In genomic region chr11:129695543-129696308, GRCh38 we compare ENCODE assay signal across 8 cellular contexts.
DNase-seq lines count a peak whose midpoint lies in the region; ATAC-seq and TF ChIP-seq lines count a peak whose summit lies in the region.

No MANE protein-coding gene starts in this region.

- TF ChIP-seq CTCF in CD14-positive monocyte (IDR thresholded peaks at IDR 0.05): peak; percentile 85
- peak; percentile 75 for TF ChIP-seq CTCF in PC-9 (conservative IDR thresholded peaks at IDR 0.05)
- peak; percentile 71 for TF ChIP-seq CTCF in cardiac muscle cell (IDR thresholded peaks at IDR 0.05; ENCODE audit: low read depth, low read length)

- DNase-seq in CD14-positive monocyte (ENCODE audit: low spot score) (no peak), PC-9 (peak; percentile 46 to 57), cardiac muscle cell (ENCODE audit: low read depth in 1 of 2, low spot score in 1 of 2) (peak; percentile 38 to 85), putamen (ENCODE audit: low spot score) (peak; percentile 10), aorta (no peak)
- peak; percentile 43 for DNase-seq in activated T-helper 9 cell treated with anti-CD3 and anti-CD28 coated beads, Interleukin-2, amount 50 U/mL, for 16 hours (ENCODE audit: low read depth)

- H3K27me3 Mint-ChIP-seq in CD14-positive monocyte (ENCODE audit: low read depth in 3 of 3): peaks cover 11 to 25% (median 12%) of the 10 kb centered on the region in 3 donors

- H3K9me3 ChIP-seq in PC-9 (ENCODE audit: insufficient read depth, low read depth): no peaks in the 10 kb centered on the region
- H3K9me3 ChIP-seq in cardiac muscle cell (ENCODE audit: low read depth): no peaks in the 10 kb centered on the region
- H3K9me3 ChIP-seq in aorta (ENCODE audit: control insufficient read depth, low read length): no peaks in the 10 kb centered on the region

- no peaks in the 10 kb centered on the region for H3K9me2 ChIP-seq in PC-9 (ENCODE audit: insufficient read depth)

- no peaks in the 10 kb centered on the region for H4K20me1 ChIP-seq in PC-9 (ENCODE audit: insufficient read depth)

- peaks cover 11% of the 10 kb centered on the region for H3K4me1 Mint-ChIP-seq in CD14-positive monocyte

- CTCF ChIA-PET in PC-9 (lab: Charles Lee): interaction anchor here (0.7 to 1.6 kb wide), 5 partner anchors 55 to 320 kb away, joined by 3 to 5 read pairs (median 4); partner anchors contain the start of gene BARX2

- whole genome bisulfite sequencing in aorta, 2 donors: 1 to 2% methylated on average over 25 of the region's 25 CpGs

- H3K27me3 ChIP-seq in PC-9 (ENCODE audit: insufficient read depth, low read depth) (no peaks in the 10 kb centered on the region), cardiac muscle cell (peaks cover 16% of the 10 kb centered on the region), aorta (ENCODE audit: control insufficient read depth in 1 of 2, insufficient read depth in 2 of 2, low read length in 1 of 2) (no peaks in the 10 kb centered on the region)

- ATAC-seq in GM19395 (IDR thresholded peaks at IDR 0.05; ENCODE audit: unreplicated experiment): peak; percentile 84
- peak; percentile 76 for ATAC-seq in HG03442 (IDR thresholded peaks at IDR 0.05; ENCODE audit: unreplicated experiment)
- ATAC-seq in aorta (ENCODE audit: low FRiP score): peak; percentile 37

- intact Hi-C loops in CD14-positive monocyte (cut with micrococcal nuclease) (no loop called here), PC-9 (cut with micrococcal nuclease; ENCODE audit: unreplicated experiment) (loop anchor here (1.0 to 5.0 kb wide), 5 partner anchors 37 to 331 kb away; partner anchors contain the start of gene BARX2), aorta (cut with DNase I) (no loop called here)

- no peaks in the 10 kb centered on the region for H3K36me3 Mint-ChIP-seq in CD14-positive monocyte

- H3F3A ChIP-seq in PC-9 (ENCODE audit: insufficient read depth, low read depth): no peaks in the 10 kb centered on the region; the same call in 1 of the 2 replicates

- H3K4me2 ChIP-seq in PC-9: no peak overlapping the region

- no peaks in the 10 kb centered on the region for H3K79me2 ChIP-seq in PC-9 (ENCODE audit: low read depth)

- peaks cover 0 to 3% (median 0%) of the 10 kb centered on the region in 7 donors for H3K9me3 Mint-ChIP-seq in CD14-positive monocyte

- no peaks in the 10 kb centered on the region for H3K36me3 ChIP-seq in PC-9 (ENCODE audit: low read depth)
- no peaks in the 10 kb centered on the region for H3K36me3 ChIP-seq in cardiac muscle cell
- no peaks in the 10 kb centered on the region for H3K36me3 ChIP-seq in aorta (ENCODE audit: control insufficient read depth in 1 of 2, insufficient read depth in 2 of 2, low read length in 1 of 2)

- H2AFZ ChIP-seq in PC-9: no peak overlapping the region

- H3K27ac Mint-ChIP-seq in CD14-positive monocyte: no peak overlapping the region

- POLR2A ChIA-PET in PC-9 (lab: Charles Lee; ENCODE audit: unreplicated experiment): interaction anchor here (0.6 kb wide), 1 partner anchor 36 kb away, joined by 3 read pairs; no protein-coding TSS in a partner anchor

- H3K4me1 ChIP-seq in PC-9 (replicated peaks; ENCODE audit: insufficient read depth): peaks cover 14% of the 10 kb centered on the region
- no peaks in the 10 kb centered on the region for H3K4me1 ChIP-seq in cardiac muscle cell (ENCODE audit: low read depth)
- H3K4me1 ChIP-seq in aorta (ENCODE audit: control insufficient read depth in 1 of 2, insufficient read depth in 2 of 2, low read length in 2 of 2): no peaks in the 10 kb centered on the region

- H3K4me3 Mint-ChIP-seq in CD14-positive monocyte: peak overlapping the region; percentile 69 to 83

- no peak overlapping the region for H3K4me3 ChIP-seq in PC-9
- H3K4me3 ChIP-seq in cardiac muscle cell: peak overlapping the region; percentile 22
- H3K4me3 ChIP-seq in aorta (ENCODE audit: low read length in 2 of 2): no peak overlapping the region

- no peak overlapping the region for H3K27ac ChIP-seq in PC-9
- no peak overlapping the region for H3K27ac ChIP-seq in cardiac muscle cell
- no peak overlapping the region for H3K27ac ChIP-seq in aorta (ENCODE audit: low read depth in 1 of 2, low read length in 2 of 2)

- BruUV-seq in PC-9 (replicated peaks; lab: Mats Ljungman, UMichigan): no TSS peak

Comparison
In these comparisons a context has a peak if more than half of its experiments do, and no peak if none do; other contexts are left out.
1. DNase-seq: peak in PC-9 (2 of 2), activated T-helper 9 cell treated with anti-CD3 and anti-CD28 coated beads, Interleukin-2, amount 50 U/mL, for 16 hours (single experiment), cardiac muscle cell (2 of 2) and putamen (single experiment); none in CD14-positive monocyte (single experiment) and aorta (0 of 2).
2. Peak in every context shown above with its lines, with median percentiles within 50 percentile points of each other: CTCF ChIP-seq and ATAC-seq.